ENCODE assay signal across 9 cellular contexts in genomic region chr2:287471-287885, GRCh38. TPM values are rescaled to one million over a fixed set of nuclear protein-coding genes. Genes with fewer than 3 reads are reported as not detected.
DNase-seq lines count a peak whose midpoint lies in the region; ATAC-seq lines count a peak whose summit lies in the region.
"Had no signal": no experiment of that assay in that cellular context is flagged by ENCODE, and none has a peak within 500 bp of the region (broad histone marks: within the 10 kb centered on the region; RNA-seq: fewer than 3 reads in every experiment).

No MANE protein-coding gene starts in this region.

- no peak overlapping the region for H4K5ac ChIP-seq in mesendoderm (ENCODE audit: low read length)

- peak; percentile 55 for DNase-seq in AG08396 (ENCODE audit: low spot score)
- DNase-seq in ecto neural progenitor cell (ENCODE audit: low spot score) = peak; percentile 61
- peak; percentile 72 for DNase-seq in mesendoderm
- no peak for DNase-seq in stimulated activated CD8-positive, alpha-beta memory T cell treated with anti-CD3 and anti-CD28 coated beads, Interleukin-4, amount 100 ng/mL, for 48 hours
- no peak for DNase-seq in GF-D8 (lab: John Stamatoyannopoulos, UW)
- DNase-seq in NCI-H1105 treated with DMSO at 0.1 percent for 48 hours (lab: John Stamatoyannopoulos, UW) = no peak
- no peak for DNase-seq in G401 (ENCODE audit: low spot score)

- no peaks in the 10 kb centered on the region for H3K79me2 ChIP-seq in mesendoderm (ENCODE audit: control insufficient read depth, insufficient read depth, low read length)

- peak overlapping the region; percentile 67 for H3K56ac ChIP-seq in mesendoderm (ENCODE audit: low read length)

- in situ Hi-C loops in G401 (cut with HindIII; ENCODE audit: low sequenced_read_pairs) = no loop called here

- H2BK5ac ChIP-seq in mesendoderm (ENCODE audit: low read length) = no peak overlapping the region

- no peak overlapping the region for H3K4ac ChIP-seq in mesendoderm (ENCODE audit: low read depth, low read length)

- peaks cover 1% of the 10 kb centered on the region for H3K27me3 ChIP-seq in mesendoderm (ENCODE audit: insufficient read depth, low read length, poor library complexity)

- ATAC-seq in HG03442 (IDR thresholded peaks at IDR 0.05; ENCODE audit: unreplicated experiment) = peak; percentile 50

- no peaks in the 10 kb centered on the region for H3K79me1 ChIP-seq in mesendoderm (ENCODE audit: low read length)

- H2AK5ac ChIP-seq in mesendoderm (ENCODE audit: low read length) = no peak overlapping the region

- H3K9ac ChIP-seq in mesendoderm (ENCODE audit: low read length) = peak overlapping the region; percentile 57

- H3K4me1 ChIP-seq in mesendoderm (ENCODE audit: control insufficient read depth, low read depth, low read length) = peaks cover 12% of the 10 kb centered on the region

- H3K23ac ChIP-seq in mesendoderm (ENCODE audit: low read length) = no peak overlapping the region

- no peak overlapping the region for H2BK15ac ChIP-seq in mesendoderm (replicated peaks; ENCODE audit: low read depth)

- no CpG with 5 or more reads among the region's 46 CpGs for WGBS in mesendoderm (ENCODE audit: extremely low coverage, insufficient coverage, low lambda C conversion rate)

- peak overlapping the region; percentile 46 for H3K4me2 ChIP-seq in mesendoderm (ENCODE audit: low read length)

- no peak overlapping the region for H3K27ac ChIP-seq in mesendoderm (ENCODE audit: low read depth, low read length)

- peak overlapping the region; percentile 97 for H3K18ac ChIP-seq in mesendoderm (ENCODE audit: low read length)

- H3K4me3 ChIP-seq in mesendoderm (ENCODE audit: low read length) = no peak overlapping the region

- H3K36me3 ChIP-seq in mesendoderm (ENCODE audit: control insufficient read depth, insufficient read depth, low read length) = peaks cover 3% of the 10 kb centered on the region

- peak overlapping the region; percentile 48 for H2BK120ac ChIP-seq in mesendoderm (ENCODE audit: low read depth, low read length)

- peak overlapping the region; percentile 58 for H4K8ac ChIP-seq in mesendoderm (ENCODE audit: low read depth, low read length)

RNA-seq across cellular contexts. Expression of gene ALKAL2, which starts 0.4 kb away (rescaled TPM):
- polyA plus RNA-seq in mesendoderm (2013, experiment 1 of 2) = 1.9 TPM
- polyA plus RNA-seq in mesendoderm (2013, experiment 2 of 2) = 2.4 TPM
- total RNA-seq in G401 (2014; rRNA removed; shearing (Covaris generic)) = not detected in 2 replicates
- total RNA-seq: activated CD8-positive, alpha-beta memory T cell treated with anti-CD3 and anti-CD28 coated beads for 36 hours had no signal

RNA-seq across cellular contexts. Expression of gene ACP1, which starts 22.7 kb away (rescaled TPM):
- polyA plus RNA-seq in mesendoderm (2013, experiment 1 of 2) = 118 TPM
- 119 TPM for polyA plus RNA-seq in mesendoderm (2013, experiment 2 of 2)
- 170 and 198 TPM in 2 replicates for total RNA-seq in G401 (2014; rRNA removed; shearing (Covaris generic))

RNA-seq across cellular contexts. Expression of gene SH3YL1, which starts 23.6 kb away (rescaled TPM):
- 9.7 TPM for polyA plus RNA-seq in mesendoderm (2013, experiment 1 of 2)
- polyA plus RNA-seq in mesendoderm (2013, experiment 2 of 2) = 9.4 TPM
- total RNA-seq in G401 (2014; rRNA removed; shearing (Covaris generic)) = 6.1 and 20.4 TPM in 2 replicates

Comparison
In these comparisons a context has a peak if more than half of its experiments do, and no peak if none do; other contexts are left out.
1. DNase-seq: peak in AG08396 (single experiment), ecto neural progenitor cell (single experiment) and mesendoderm (single experiment); none in stimulated activated CD8-positive, alpha-beta memory T cell treated with anti-CD3 and anti-CD28 coated beads, Interleukin-4, amount 100 ng/mL, for 48 hours (single experiment), GF-D8 (single experiment), NCI-H1105 treated with DMSO at 0.1 percent for 48 hours (single experiment) and G401 (single experiment).